ENCODE assay signal across 8 cellular contexts in genomic region chr5:177370488-177371119, GRCh38. TPM values are rescaled to one million over a fixed set of nuclear protein-coding genes. Genes with fewer than 3 reads are reported as not detected.
A peak's percentile ranks its signal among the peaks of the same experiment; 100 is the strongest.
DNase-seq lines count a peak whose midpoint lies in the region; ATAC-seq and TF ChIP-seq lines count a peak whose summit lies in the region.

No MANE protein-coding gene starts in this region.

- WGBS in esophagus muscularis mucosa, result 40% methylated on average over 16 of the region's 42 CpGs

- peaks cover 0 to 6% (median 0%) of the 10 kb centered on the region in 4 donors for H3K36me3 ChIP-seq in esophagus muscularis mucosa

- TF ChIP-seq EP300 in esophagus muscularis mucosa (IDR thresholded peaks at IDR 0.05), result no peak

- no peak for TF ChIP-seq POLR2A in esophagus muscularis mucosa (IDR thresholded peaks at IDR 0.05; ENCODE audit: low read depth)

- no peaks in the 10 kb centered on the region for H3K27me3 Mint-ChIP-seq in naive thymus-derived CD8-positive, alpha-beta T cell
- H3K27me3 Mint-ChIP-seq in type B pancreatic cell, result peaks cover 6% of the 10 kb centered on the region

- peak; percentile 80 for DNase-seq in DMS153 (lab: John Stamatoyannopoulos, UW)
- peak; percentile 97 for DNase-seq in HEK293T (ENCODE audit: extremely low spot score)
- DNase-seq in NCI-H2227 treated with DMSO at 0.1 percent for 48 hours (lab: John Stamatoyannopoulos, UW), result peak; percentile 6
- DNase-seq in activated T-cell treated with anti-CD3 and anti-CD28 coated beads for 4 hours, result peak; percentile 48
- no peak for DNase-seq in esophagus muscularis mucosa (ENCODE audit: extremely low spot score)
- DNase-seq in naive thymus-derived CD8-positive, alpha-beta T cell, result peak in 7 of 10 donors; percentile 45 to 82 (median 57)
- DNase-seq in type B pancreatic cell (ENCODE audit: extremely low spot score, unreplicated experiment), result peak; percentile 91

- H3K4me1 Mint-ChIP-seq in naive thymus-derived CD8-positive, alpha-beta T cell, result peaks cover 38 to 81% (median 75%) of the 10 kb centered on the region in 4 donors
- peaks cover 21% of the 10 kb centered on the region for H3K4me1 Mint-ChIP-seq in type B pancreatic cell (ENCODE audit: unreplicated experiment)

- peak; percentile 77 to 80 for ATAC-seq in naive thymus-derived CD8-positive, alpha-beta T cell
- no peak for ATAC-seq in HG03442 (IDR thresholded peaks at IDR 0.05; ENCODE audit: unreplicated experiment)

- H3K27ac Mint-ChIP-seq in naive thymus-derived CD8-positive, alpha-beta T cell, result peak overlapping the region in 5 of 10 donors; percentile 57 to 92 (median 85)
- no peak overlapping the region for H3K27ac Mint-ChIP-seq in type B pancreatic cell

- H3K27me3 ChIP-seq in esophagus muscularis mucosa, result no peaks in the 10 kb centered on the region

- H3K9me3 Mint-ChIP-seq in naive thymus-derived CD8-positive, alpha-beta T cell, result no peaks in the 10 kb centered on the region
- no peaks in the 10 kb centered on the region for H3K9me3 Mint-ChIP-seq in type B pancreatic cell

- peaks cover 6 to 36% (median 13%) of the 10 kb centered on the region in 3 donors for H3K36me3 Mint-ChIP-seq in naive thymus-derived CD8-positive, alpha-beta T cell
- no peaks in the 10 kb centered on the region for H3K36me3 Mint-ChIP-seq in type B pancreatic cell

- CTCF ChIA-PET in HEK293T (lab: Yijun Ruan, JAX), result interaction anchor here (0.6 to 3.9 kb wide), 23 partner anchors 8 to 582 kb away, joined by 3 to 23 read pairs (median 5); partner anchors contain the start of genes GRK6 and RGS14

- peak overlapping the region in 5 of 10 donors; percentile 45 to 77 (median 61) for H3K4me3 Mint-ChIP-seq in naive thymus-derived CD8-positive, alpha-beta T cell
- no peak overlapping the region for H3K4me3 Mint-ChIP-seq in type B pancreatic cell

- peaks cover 25 to 52% (median 47%) of the 10 kb centered on the region in 4 donors for H3K4me1 ChIP-seq in esophagus muscularis mucosa

- POLR2A ChIA-PET in HEK293T (lab: Yijun Ruan, JAX), result interaction anchor here (0.7 to 4.8 kb wide), 10 partner anchors 12 to 137 kb away, joined by 3 to 22 read pairs (median 4); partner anchors contain the start of gene LMAN2
- POLR2A ChIA-PET in naive thymus-derived CD8-positive, alpha-beta T cell (lab: Charles Lee), result interaction anchor here (1.0 to 13.2 kb wide), 17 partner anchors 8 to 124 kb away, joined by 3 to 247 read pairs (median 6); partner anchors contain the start of genes GRK6, LMAN2, MXD3 and PRELID1

- TF ChIP-seq CTCF in esophagus muscularis mucosa (IDR thresholded peaks at IDR 0.05), result peak; percentile 38 to 63 (median 54)
- TF ChIP-seq CTCF in type B pancreatic cell (conservative IDR thresholded peaks at IDR 0.05), result peak; percentile 73

- no peaks in the 10 kb centered on the region for H3K9me3 ChIP-seq in esophagus muscularis mucosa

- H3K27ac ChIP-seq in esophagus muscularis mucosa (replicated peaks in 1 of 4), result peak overlapping the region; percentile 44 to 70 (median 65)

- peak overlapping the region; percentile 39 to 58 (median 53) for H3K4me3 ChIP-seq in esophagus muscularis mucosa

- intact Hi-C loops in esophagus muscularis mucosa (cut with DNase I), result no loop called here

TF ChIP-seq in HEK293T, 16 proteins besides CTCF, POLR2A, EP300 and RAD21:
- TF ChIP-seq L3MBTL2 (conservative IDR thresholded peaks at IDR 0.05) (peak; percentile 82), ZNF384 (IDR thresholded peaks at IDR 0.05) (no peak)
TF ChIP-seq in HEK293T: peak in this region for 1.

RNA-seq across cellular contexts. Expression of gene RGS14, which starts 12.9 kb away (rescaled TPM):
- total RNA-seq in esophagus muscularis mucosa (10 to 100 TPM in 2 of 4 donors, 1 to 10 TPM in 2; 3.7 to 18.3 (median 11.9) TPM), type B pancreatic cell (ENCODE audit: low replicate concordance) (8.9 and 16.6 TPM in 2 replicates)
- total RNA-seq in naive thymus-derived CD8-positive, alpha-beta T cell, result 100 to 1,000 TPM; 117 to 122 TPM
- polyA plus RNA-seq in naive thymus-derived CD8-positive, alpha-beta T cell, result 10 to 100 TPM; 40.9 to 89.3 (median 45.9) TPM

RNA-seq across cellular contexts. Expression of gene SLC34A1, which starts 13.6 kb away (rescaled TPM):
- not detected for total RNA-seq in esophagus muscularis mucosa
- total RNA-seq in naive thymus-derived CD8-positive, alpha-beta T cell, result under 1 TPM; 0.16 to 0.25 TPM
- polyA plus RNA-seq in naive thymus-derived CD8-positive, alpha-beta T cell, result not detected
- 0.12 and 0.22 TPM in 2 replicates for total RNA-seq in type B pancreatic cell (ENCODE audit: low replicate concordance)

RNA-seq across cellular contexts. Expression of gene LMAN2, which starts 19.1 kb away (rescaled TPM):
- total RNA-seq in esophagus muscularis mucosa (100 to 1,000 TPM in 3 of 4 donors, 10 to 100 TPM in 1; 95.1 to 168 (median 128) TPM), type B pancreatic cell (ENCODE audit: low replicate concordance) (102 and 129 TPM in 2 replicates)
- 10 to 100 TPM; 77.1 to 89.0 TPM for total RNA-seq in naive thymus-derived CD8-positive, alpha-beta T cell
- polyA plus RNA-seq in naive thymus-derived CD8-positive, alpha-beta T cell, result 100 to 1,000 TPM; 212 to 243 (median 242) TPM

RNA-seq across cellular contexts. Expression of gene PFN3, which starts 29.9 kb away (rescaled TPM):
- total RNA-seq in esophagus muscularis mucosa, result not detected
- total RNA-seq in naive thymus-derived CD8-positive, alpha-beta T cell, result not detected
- not detected for polyA plus RNA-seq in naive thymus-derived CD8-positive, alpha-beta T cell
- not detected in 2 replicates for total RNA-seq in type B pancreatic cell (ENCODE audit: low replicate concordance)

RNA-seq across cellular contexts. Expression of gene F12, which starts 38.8 kb away (rescaled TPM):
- total RNA-seq in esophagus muscularis mucosa, result under 1 TPM in 1 of 4 donors, not detected in 3; 0.17 TPM
- total RNA-seq in naive thymus-derived CD8-positive, alpha-beta T cell, result not detected
- polyA plus RNA-seq in naive thymus-derived CD8-positive, alpha-beta T cell, result under 1 TPM; 0.21 to 0.26 (median 0.25) TPM
- 3.2 and 5.7 TPM in 2 replicates for total RNA-seq in type B pancreatic cell (ENCODE audit: low replicate concordance)
